ENCODE assay signal across 18 cellular contexts in the genomic region with DNA sequence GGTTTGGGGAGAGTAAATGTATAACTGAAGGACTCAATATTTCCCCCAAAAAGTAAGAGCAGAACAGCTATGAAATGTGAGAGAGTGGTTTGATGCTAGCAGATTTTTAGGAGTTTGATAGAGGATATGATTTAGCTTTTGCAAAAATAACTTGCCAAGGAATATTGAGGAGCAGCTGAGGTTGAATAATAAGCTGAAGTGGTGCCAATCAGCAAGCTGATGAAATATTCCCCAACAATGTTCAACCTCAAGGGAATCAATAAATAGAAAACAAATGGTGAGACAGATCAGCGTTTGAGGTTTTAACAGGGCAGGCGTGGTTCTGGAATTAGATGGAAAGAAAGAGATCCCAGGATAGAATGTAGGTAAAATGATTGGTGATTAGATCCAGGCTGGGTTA.
"Had no signal": no experiment of that assay in that cellular context is flagged by ENCODE, and none has a peak within 500 bp of the region (broad histone marks: within the 10 kb centered on the region; RNA-seq: fewer than 3 reads in every experiment).

No MANE protein-coding gene starts in this region.

- H3K27me3 Mint-ChIP-seq: activated CD4-positive, alpha-beta T cell treated with anti-CD3 and anti-CD28 coated beads, Interleukin-2, amount 10 ng/mL, durations not matched to agents 7 days and 5 days; activated naive CD8-positive, alpha-beta T cell treated with anti-CD3 and anti-CD28 coated beads for 36 hours; brain; central memory CD8-positive, alpha-beta T cell; stimulated activated memory B cell treated with anti-CD40 and anti-IgM and Interleukin-4, amounts not matched to agents 10 μg/mL and 1 μg/mL and 100 μg/mL, for 72 hours had no signal

- H3K27ac Mint-ChIP-seq: activated CD4-positive, alpha-beta T cell treated with anti-CD3 and anti-CD28 coated beads, Interleukin-2, amount 10 ng/mL, durations not matched to agents 7 days and 5 days; activated naive CD8-positive, alpha-beta T cell treated with anti-CD3 and anti-CD28 coated beads for 36 hours; nephron; stimulated activated memory B cell treated with anti-CD40 and anti-IgM and Interleukin-4, amounts not matched to agents 10 μg/mL and 1 μg/mL and 100 μg/mL, for 72 hours had no signal

- H3K36me3 Mint-ChIP-seq: activated naive CD8-positive, alpha-beta T cell treated with anti-CD3 and anti-CD28 coated beads for 36 hours; brain; stimulated activated memory B cell treated with anti-CD40 and anti-IgM and Interleukin-4, amounts not matched to agents 10 μg/mL and 1 μg/mL and 100 μg/mL, for 72 hours had no signal

- DNase-seq: activated CD4-positive, alpha-beta T cell treated with anti-CD3 and anti-CD28 coated beads, Interleukin-2, amount 10 ng/mL, durations not matched to agents 7 days and 5 days; activated CD8-positive, alpha-beta memory T cell treated with anti-CD3 and anti-CD28 coated beads, Interleukin-2, amount 50 U/mL, for 48 hours; activated gamma-delta T cell treated with Interleukin-2 at 50 U/mL for 16 hours; activated naive CD8-positive, alpha-beta T cell treated with anti-CD3 and anti-CD28 coated beads for 36 hours; cortex of kidney; effector CD8-positive, alpha-beta T cell; esophagus squamous epithelium; mammary epithelial cell; mucosa of descending colon; occipital lobe; psoas muscle; right lobe of liver; stimulated activated CD4-positive, alpha-beta T cell treated with anti-CD3 and anti-CD28 coated beads, Interleukin-12 subunit alpha, Interleukin-12 subunit beta, amount 100 ng/mL, for 4 hours; tibial artery had no signal

- H3K9me3 Mint-ChIP-seq: activated naive CD8-positive, alpha-beta T cell treated with anti-CD3 and anti-CD28 coated beads for 36 hours had no signal

- H3K36me3 ChIP-seq: esophagus squamous epithelium, right lobe of liver, tibial artery had no signal

- H3K4me1 Mint-ChIP-seq: activated CD4-positive, alpha-beta T cell treated with anti-CD3 and anti-CD28 coated beads, Interleukin-2, amount 10 ng/mL, durations not matched to agents 7 days and 5 days; activated naive CD8-positive, alpha-beta T cell treated with anti-CD3 and anti-CD28 coated beads for 36 hours; central memory CD8-positive, alpha-beta T cell; stimulated activated memory B cell treated with anti-CD40 and anti-IgM and Interleukin-4, amounts not matched to agents 10 μg/mL and 1 μg/mL and 100 μg/mL, for 72 hours had no signal

- H3K4me3 ChIP-seq: esophagus squamous epithelium, mucosa of descending colon, psoas muscle, right lobe of liver, tibial artery had no signal

- H3K4me1 ChIP-seq: esophagus squamous epithelium, psoas muscle, right lobe of liver, tibial artery had no signal

- ATAC-seq: mucosa of descending colon; right lobe of liver; stimulated activated memory B cell treated with anti-CD40 and anti-IgM and Interleukin-4, amounts not matched to agents 10 μg/mL and 1 μg/mL and 100 μg/mL, for 72 hours had no signal

- H3K9me3 ChIP-seq: mucosa of descending colon, right lobe of liver, tibial artery had no signal

- H3K27me3 ChIP-seq: esophagus squamous epithelium, right lobe of liver, tibial artery had no signal

- H3K27ac ChIP-seq: esophagus squamous epithelium, psoas muscle, right lobe of liver, tibial artery had no signal

- H3K4me3 Mint-ChIP-seq: activated CD4-positive, alpha-beta T cell treated with anti-CD3 and anti-CD28 coated beads, Interleukin-2, amount 10 ng/mL, durations not matched to agents 7 days and 5 days; activated naive CD8-positive, alpha-beta T cell treated with anti-CD3 and anti-CD28 coated beads for 36 hours; brain; central memory CD8-positive, alpha-beta T cell; nephron; stimulated activated memory B cell treated with anti-CD40 and anti-IgM and Interleukin-4, amounts not matched to agents 10 μg/mL and 1 μg/mL and 100 μg/mL, for 72 hours had no signal
